Comparison of ENCODE assay signal across 28 cellular contexts in genomic region chr1:212581034-212581433, GRCh38.
"Had no signal": no experiment of that assay in that cellular context is flagged by ENCODE, and none has a peak within 500 bp of the region (broad histone marks: within the 10 kb centered on the region; RNA-seq: fewer than 3 reads in every experiment).

No MANE protein-coding gene starts in this region.

- FAIRE-seq: urothelium cell line had no signal

- H3K27ac Mint-ChIP-seq: stimulated activated effector memory CD8-positive, alpha-beta T cell treated with anti-CD3 and anti-CD28 coated beads, Interleukin-12 subunit alpha, Interleukin-12 subunit beta, amount 100 ng/mL, for 72 hours; stimulated activated memory B cell treated with anti-CD40 and anti-IgM and Interleukin-4, amounts not matched to agents 10 μg/mL and 1 μg/mL and 100 μg/mL, for 72 hours; stimulated activated naive B cell treated with anti-CD40 and anti-IgM and Interleukin-4, amounts not matched to agents 10 μg/mL and 1 μg/mL and 100 μg/mL, for 72 hours; stimulated activated naive CD8-positive, alpha-beta T cell treated with anti-CD3 and anti-CD28 coated beads, Interleukin-15, amount 100 ng/mL, for 72 hours; stimulated activated naive CD8-positive, alpha-beta T cell treated with anti-CD3 and anti-CD28 coated beads, Interleukin-15, Interleukin-2, amounts not matched to agents 100 ng/mL and 50 ng/mL, for 24 hours; type B pancreatic cell had no signal

- H3K27me3 ChIP-seq: testis, thyroid gland, tibial artery, tibial nerve, upper lobe of left lung, uterus, vagina had no signal

- H3K4me3 Mint-ChIP-seq: stimulated activated effector memory CD8-positive, alpha-beta T cell treated with anti-CD3 and anti-CD28 coated beads, Interleukin-12 subunit alpha, Interleukin-12 subunit beta, amount 100 ng/mL, for 72 hours; stimulated activated memory B cell treated with anti-CD40 and anti-IgM and Interleukin-4, amounts not matched to agents 10 μg/mL and 1 μg/mL and 100 μg/mL, for 72 hours; stimulated activated naive B cell treated with anti-CD40 and anti-IgM and Interleukin-4, amounts not matched to agents 10 μg/mL and 1 μg/mL and 100 μg/mL, for 72 hours; stimulated activated naive CD8-positive, alpha-beta T cell treated with anti-CD3 and anti-CD28 coated beads, Interleukin-15, amount 100 ng/mL, for 72 hours; stimulated activated naive CD8-positive, alpha-beta T cell treated with anti-CD3 and anti-CD28 coated beads, Interleukin-15, Interleukin-2, amounts not matched to agents 100 ng/mL and 50 ng/mL, for 24 hours; type B pancreatic cell had no signal

- H3K9me3 ChIP-seq: stomach, suprapubic skin, testis, thoracic aorta, thyroid gland, tibial artery, tibial nerve, transverse colon, upper lobe of left lung, upper lobe of right lung, uterus, vagina had no signal

- ATAC-seq: stimulated activated effector memory CD8-positive, alpha-beta T cell treated with anti-CD3 and anti-CD28 coated beads, Interleukin-12 subunit alpha, Interleukin-12 subunit beta, amount 100 ng/mL, for 72 hours; stimulated activated memory B cell treated with anti-CD40 and anti-IgM and Interleukin-4, amounts not matched to agents 10 μg/mL and 1 μg/mL and 100 μg/mL, for 72 hours; stimulated activated naive B cell treated with anti-CD40 and anti-IgM and Interleukin-4, amounts not matched to agents 10 μg/mL and 1 μg/mL and 100 μg/mL, for 72 hours; stimulated activated naive CD8-positive, alpha-beta T cell treated with anti-CD3 and anti-CD28 coated beads, Interleukin-15, amount 100 ng/mL, for 72 hours; stimulated activated naive CD8-positive, alpha-beta T cell treated with anti-CD3 and anti-CD28 coated beads, Interleukin-15, Interleukin-2, amounts not matched to agents 100 U/mL and 50 U/mL, for 24 hours; upper lobe of right lung had no signal

- H3K4me3 ChIP-seq: stomach, suprapubic skin, testis, thyroid gland, transverse colon, upper lobe of left lung, upper lobe of right lung, uterus, vagina had no signal

- H3K36me3 ChIP-seq: stomach, suprapubic skin, thoracic aorta, thyroid gland, tibial artery, tibial nerve, transverse colon, upper lobe of left lung, upper lobe of right lung, uterus, vagina had no signal

- H3K27me3 Mint-ChIP-seq: type B pancreatic cell had no signal

- DNase-seq: stimulated activated CD4-positive, alpha-beta T cell treated with anti-CD3 and anti-CD28 coated beads, Interleukin-2, amount 100 ng/mL, for 48 hours; stimulated activated CD4-positive, alpha-beta T cell treated with anti-CD3 and anti-CD28 coated beads, Interleukin-4, amount 100 ng/mL, for 1 hour; stimulated activated CD4-positive, alpha-beta T cell treated with anti-CD3 and anti-CD28 coated beads, Interleukin-4, amount 100 ng/mL, for 24 hours; stimulated activated CD4-positive, alpha-beta T cell treated with anti-CD3 and anti-CD28 coated beads, Interleukin-4, amount 100 ng/mL, for 4 hours; stimulated activated CD8-positive, alpha-beta memory T cell treated with anti-CD3 and anti-CD28 coated beads, Interleukin-4, amount 100 ng/mL, for 48 hours; stimulated activated naive B cell treated with anti-CD40 and anti-IgM and Interleukin-4, amounts not matched to agents 10 μg/mL and 1 μg/mL and 100 μg/mL, for 72 hours; stimulated activated naive CD4-positive, alpha-beta T cell; stimulated activated naive CD4-positive, alpha-beta T cell treated with Interleukin-2 at 50 U/mL for 16 hours; stimulated activated naive CD8-positive, alpha-beta T cell treated with anti-CD3 and anti-CD28 coated beads, Interleukin-15, amount 100 ng/mL, for 72 hours; stimulated activated naive CD8-positive, alpha-beta T cell treated with anti-CD3 and anti-CD28 coated beads, Interleukin-15, Interleukin-2, amounts not matched to agents 100 U/mL and 50 U/mL, for 24 hours; stomach; substantia nigra; testis; thyroid gland; tibial artery; transverse colon; upper lobe of right lung; uterus had no signal

- H3K27ac ChIP-seq: stomach, suprapubic skin, testis, thoracic aorta, thyroid gland, tibial artery, transverse colon, upper lobe of left lung, upper lobe of right lung, uterus, vagina had no signal

- H3K9me3 Mint-ChIP-seq: stimulated activated effector memory CD8-positive, alpha-beta T cell treated with anti-CD3 and anti-CD28 coated beads, Interleukin-12 subunit alpha, Interleukin-12 subunit beta, amount 100 ng/mL, for 72 hours; stimulated activated memory B cell treated with anti-CD40 and anti-IgM and Interleukin-4, amounts not matched to agents 10 μg/mL and 1 μg/mL and 100 μg/mL, for 72 hours; stimulated activated naive B cell treated with anti-CD40 and anti-IgM and Interleukin-4, amounts not matched to agents 10 μg/mL and 1 μg/mL and 100 μg/mL, for 72 hours; stimulated activated naive CD8-positive, alpha-beta T cell treated with anti-CD3 and anti-CD28 coated beads, Interleukin-15, amount 100 ng/mL, for 72 hours; stimulated activated naive CD8-positive, alpha-beta T cell treated with anti-CD3 and anti-CD28 coated beads, Interleukin-15, Interleukin-2, amounts not matched to agents 100 ng/mL and 50 ng/mL, for 24 hours; type B pancreatic cell had no signal

- H3K4me1 ChIP-seq: stomach, suprapubic skin, testis, thyroid gland, transverse colon, upper lobe of left lung, upper lobe of right lung, uterus, vagina had no signal

- H3K36me3 Mint-ChIP-seq: stimulated activated effector memory CD8-positive, alpha-beta T cell treated with anti-CD3 and anti-CD28 coated beads, Interleukin-12 subunit alpha, Interleukin-12 subunit beta, amount 100 ng/mL, for 72 hours; stimulated activated memory B cell treated with anti-CD40 and anti-IgM and Interleukin-4, amounts not matched to agents 10 μg/mL and 1 μg/mL and 100 μg/mL, for 72 hours; stimulated activated naive B cell treated with anti-CD40 and anti-IgM and Interleukin-4, amounts not matched to agents 10 μg/mL and 1 μg/mL and 100 μg/mL, for 72 hours had no signal

- H3K4me1 Mint-ChIP-seq: stimulated activated effector memory CD8-positive, alpha-beta T cell treated with anti-CD3 and anti-CD28 coated beads, Interleukin-12 subunit alpha, Interleukin-12 subunit beta, amount 100 ng/mL, for 72 hours; stimulated activated naive CD8-positive, alpha-beta T cell treated with anti-CD3 and anti-CD28 coated beads, Interleukin-15, amount 100 ng/mL, for 72 hours had no signal
